ENCODE assay signal across 8 cellular contexts in genomic region chr16:89722392-89723278, GRCh38. TPM values are rescaled to one million over a fixed set of nuclear protein-coding genes. Genes with fewer than 3 reads are reported as not detected.
DNase-seq lines count a peak whose midpoint lies in the region; ATAC-seq and TF ChIP-seq lines count a peak whose summit lies in the region.

No MANE protein-coding gene starts in this region.

- TF ChIP-seq CTCF in AG10803 (conservative IDR thresholded peaks at IDR 0.05; ENCODE audit: low read length) (no peak), foreskin fibroblast (IDR thresholded peaks at IDR 0.05; ENCODE audit: low read depth, low read length) (no peak), osteoblast (IDR thresholded peaks at IDR 0.05; ENCODE audit: extremely low read depth, low read depth, low read length) (no peak)

- no peaks in the 10 kb centered on the region for H3K27me3 Mint-ChIP-seq in activated T-helper 17 cell treated with anti-CD3 and anti-CD28 coated beads, Interleukin-2, amount 50 U/mL, for 72 hours

- no peaks in the 10 kb centered on the region for H3K27me3 ChIP-seq in osteoblast (ENCODE audit: insufficient read depth, low read length)

- H3K4me3 Mint-ChIP-seq in activated T-helper 17 cell treated with anti-CD3 and anti-CD28 coated beads, Interleukin-2, amount 50 U/mL, for 72 hours = peak overlapping the region; percentile 86

- H3K36me3 Mint-ChIP-seq in activated T-helper 17 cell treated with anti-CD3 and anti-CD28 coated beads, Interleukin-2, amount 50 U/mL, for 72 hours (ENCODE audit: low read depth) = peaks cover 38% of the 10 kb centered on the region

- H3K27ac Mint-ChIP-seq in activated T-helper 17 cell treated with anti-CD3 and anti-CD28 coated beads, Interleukin-2, amount 50 U/mL, for 72 hours = peak overlapping the region; percentile 82

- H4K20me1 ChIP-seq in osteoblast (ENCODE audit: insufficient read depth, low read length) = peaks cover 32% of the 10 kb centered on the region

- peaks cover 26% of the 10 kb centered on the region for H3K4me1 ChIP-seq in osteoblast (ENCODE audit: insufficient read depth, low read length)

- H3K4me1 Mint-ChIP-seq in activated T-helper 17 cell treated with anti-CD3 and anti-CD28 coated beads, Interleukin-2, amount 50 U/mL, for 72 hours = peaks cover 20% of the 10 kb centered on the region

- peak; percentile 17 for ATAC-seq in GM21717 (IDR thresholded peaks at IDR 0.05; ENCODE audit: unreplicated experiment)
- ATAC-seq in activated T-helper 17 cell treated with anti-CD3 and anti-CD28 coated beads, Interleukin-2, amount 50 U/mL, for 72 hours (replicated peaks) = peak; percentile 34

- no peaks in the 10 kb centered on the region for H3K9me3 Mint-ChIP-seq in activated T-helper 17 cell treated with anti-CD3 and anti-CD28 coated beads, Interleukin-2, amount 50 U/mL, for 72 hours

- H3K9me3 ChIP-seq in osteoblast (ENCODE audit: low read depth, low read length) = no peaks in the 10 kb centered on the region

- peak overlapping the region; percentile 94 for H3K4me2 ChIP-seq in osteoblast (ENCODE audit: insufficient read depth, low read length)

- H3K27ac ChIP-seq in osteoblast (ENCODE audit: low read depth, low read length) = peak overlapping the region; percentile 52

- no peak overlapping the region for H2AFZ ChIP-seq in osteoblast (ENCODE audit: low read length)

- peaks cover 36% of the 10 kb centered on the region for H3K36me3 ChIP-seq in osteoblast (ENCODE audit: insufficient read depth, low read length)

- H3K79me2 ChIP-seq in osteoblast (ENCODE audit: insufficient read depth, low read length) = peaks cover 62% of the 10 kb centered on the region

- DNase-seq in AG10803 (ENCODE audit: low read depth) = no peak
- peak; percentile 59 for DNase-seq in OCI-M1 (lab: John Stamatoyannopoulos, UW)
- peak in 1 of 2 donors; percentile 45 for DNase-seq in foreskin fibroblast
- DNase-seq in osteoblast (ENCODE audit: insufficient read length, low spot score, missing footprints) = no peak
- DNase-seq in COR-L47 (lab: John Stamatoyannopoulos, UW) = no peak
- DNase-seq in NCI-H128 (lab: John Stamatoyannopoulos, UW; ENCODE audit: unreplicated experiment) = no peak

- peak overlapping the region; percentile 84 for H3K4me3 ChIP-seq in AG10803 (ENCODE audit: low read length)
- peak overlapping the region; percentile 82 to 91 for H3K4me3 ChIP-seq in foreskin fibroblast (ENCODE audit: low read depth in 1 of 2, low read length in 2 of 2)
- H3K4me3 ChIP-seq in osteoblast (ENCODE audit: insufficient read depth, low read length) = peak overlapping the region; percentile 88

RNA-seq across cellular contexts. Expression of gene ZNF276, which starts 1.3 kb away (rescaled TPM):
- 10 to 100 TPM; 24.7 to 31.1 TPM for total RNA-seq in activated T-helper 17 cell treated with anti-CD3 and anti-CD28 coated beads, Interleukin-2, amount 50 U/mL, for 72 hours
- total RNA-seq in osteoblast = 11.5 and 12.3 TPM in 2 replicates

RNA-seq across cellular contexts. Expression of gene VPS9D1, which starts 1.9 kb away (rescaled TPM):
- total RNA-seq in activated T-helper 17 cell treated with anti-CD3 and anti-CD28 coated beads, Interleukin-2, amount 50 U/mL, for 72 hours = 1 to 10 TPM; 1.7 to 4.1 TPM
- total RNA-seq in osteoblast = 13.3 and 14.5 TPM in 2 replicates

RNA-seq across cellular contexts. Expression of gene SPATA2L, which starts 21.1 kb away (rescaled TPM):
- 1 to 10 TPM; 4.4 to 5.0 TPM for total RNA-seq in activated T-helper 17 cell treated with anti-CD3 and anti-CD28 coated beads, Interleukin-2, amount 50 U/mL, for 72 hours
- total RNA-seq in osteoblast = 12.1 and 14.8 TPM in 2 replicates

RNA-seq across cellular contexts. Expression of gene CDK10, which starts 36.1 kb away (rescaled TPM):
- 10 to 100 TPM; 81.1 to 98.8 TPM for total RNA-seq in activated T-helper 17 cell treated with anti-CD3 and anti-CD28 coated beads, Interleukin-2, amount 50 U/mL, for 72 hours
- 24.8 and 37.6 TPM in 2 replicates for total RNA-seq in osteoblast
